Comparison of ENCODE assay signal across 15 cellular contexts in genomic region chr11:32118025-32118974, GRCh38. TPM values are rescaled to one million over a fixed set of nuclear protein-coding genes. Genes with fewer than 3 reads are reported as not detected.
DNase-seq lines count a peak whose midpoint lies in the region; ATAC-seq and TF ChIP-seq lines count a peak whose summit lies in the region.
"Had no signal": no experiment of that assay in that cellular context is flagged by ENCODE, and none has a peak within 500 bp of the region (broad histone marks: within the 10 kb centered on the region; RNA-seq: fewer than 3 reads in every experiment).

No MANE protein-coding gene starts in this region.

- H3K4me3 ChIP-seq in fibroblast of mammary gland (ENCODE audit: control insufficient read depth, low read depth, low read length): no peak overlapping the region
- no peak overlapping the region for H3K4me3 ChIP-seq in prostate gland

- H3K27ac Mint-ChIP-seq in stimulated activated naive CD8-positive, alpha-beta T cell treated with anti-CD3 and anti-CD28 coated beads, Interleukin-15, amount 100 ng/mL, for 72 hours: no peak overlapping the region
- H3K27ac Mint-ChIP-seq: activated B cell treated with CpG ODN at 0.5 μM for 24 hours; activated T-cell treated with anti-CD3 and anti-CD28 coated beads, Interleukin-2, amount 50 U/mL, for 24 hours; brain; type B pancreatic cell had no signal

- no peaks in the 10 kb centered on the region for H3K27me3 ChIP-seq in prostate gland (replicated peaks; ENCODE audit: insufficient read depth)

- no peak overlapping the region for H3K4me3 Mint-ChIP-seq in stimulated activated naive CD8-positive, alpha-beta T cell treated with anti-CD3 and anti-CD28 coated beads, Interleukin-15, amount 100 ng/mL, for 72 hours
- H3K4me3 Mint-ChIP-seq: activated B cell treated with CpG ODN at 0.5 μM for 24 hours; activated T-cell treated with anti-CD3 and anti-CD28 coated beads, Interleukin-2, amount 50 U/mL, for 24 hours; brain; type B pancreatic cell had no signal

- peaks cover 4 to 17% of the 10 kb centered on the region in 2 donors for H3K9me3 Mint-ChIP-seq in stimulated activated naive CD8-positive, alpha-beta T cell treated with anti-CD3 and anti-CD28 coated beads, Interleukin-15, amount 100 ng/mL, for 72 hours
- H3K9me3 Mint-ChIP-seq: activated B cell treated with CpG ODN at 0.5 μM for 24 hours; activated T-cell treated with anti-CD3 and anti-CD28 coated beads, Interleukin-2, amount 50 U/mL, for 24 hours; type B pancreatic cell had no signal

- TF ChIP-seq POLR2A in prostate gland (IDR thresholded peaks at IDR 0.05): no peak

- no peaks in the 10 kb centered on the region for H3K9me3 ChIP-seq in prostate gland

- H3K27ac ChIP-seq in prostate gland: no peak overlapping the region

- H3K4me1 ChIP-seq in prostate gland (replicated peaks): no peaks in the 10 kb centered on the region

- peaks cover 18% of the 10 kb centered on the region for H3K27me3 Mint-ChIP-seq in stimulated activated naive CD8-positive, alpha-beta T cell treated with anti-CD3 and anti-CD28 coated beads, Interleukin-15, amount 100 ng/mL, for 72 hours

- H3K4me1 Mint-ChIP-seq in stimulated activated naive CD8-positive, alpha-beta T cell treated with anti-CD3 and anti-CD28 coated beads, Interleukin-15, amount 100 ng/mL, for 72 hours: peaks cover 11% of the 10 kb centered on the region
- H3K4me1 Mint-ChIP-seq: activated B cell treated with CpG ODN at 0.5 μM for 24 hours had no signal

- TF ChIP-seq CTCF in fibroblast of mammary gland (conservative IDR thresholded peaks at IDR 0.05; ENCODE audit: control insufficient read depth, insufficient read depth, low read depth, low read length) (no peak), prostate gland (IDR thresholded peaks at IDR 0.05) (no peak)

- 82% methylated on average over 7 of the region's 7 CpGs for WGBS in prostate gland

- DNase-seq in stimulated activated naive CD8-positive, alpha-beta T cell treated with anti-CD3 and anti-CD28 coated beads, Interleukin-15, Interleukin-2, amounts not matched to agents 100 U/mL and 50 U/mL, for 24 hours: no peak
- no peak for DNase-seq in stimulated activated naive CD8-positive, alpha-beta T cell treated with anti-CD3 and anti-CD28 coated beads, Interleukin-15, amount 100 ng/mL, for 72 hours
- DNase-seq in fibroblast of mammary gland (ENCODE audit: low read depth) (peak; percentile 79), midbrain (lab: John Stamatoyannopoulos, UW) (no peak), prostate gland (ENCODE audit: low spot score) (no peak), AML-193 (lab: John Stamatoyannopoulos, UW) (no peak)
- DNase-seq in activated naive CD4-positive, alpha-beta T cell treated with anti-CD3 and anti-CD28 coated beads, Interleukin-2, amount 50 U/mL, for 16 hours: no peak
- DNase-seq: activated B cell treated with CpG ODN at 0.5 μM for 24 hours; activated T-cell treated with anti-CD3 and anti-CD28 coated beads, Interleukin-2, amount 50 U/mL, for 24 hours; DMS79 treated with DMSO at 0.1 percent for 48 hours; Karpas-422 had no signal

- peak; percentile 22 for ATAC-seq in stimulated activated naive CD8-positive, alpha-beta T cell treated with anti-CD3 and anti-CD28 coated beads, Interleukin-15, Interleukin-2, amounts not matched to agents 100 U/mL and 50 U/mL, for 24 hours
- ATAC-seq in stimulated activated naive CD8-positive, alpha-beta T cell treated with anti-CD3 and anti-CD28 coated beads, Interleukin-15, amount 100 ng/mL, for 72 hours: no peak
- ATAC-seq in SK-N-SH treated with all-trans-retinoic acid at 6 μM for 48 hours: peak; percentile 64; the same call in 2 of the 3 replicates
- ATAC-seq: Right ventricle myocardium inferior had no signal

- no peaks in the 10 kb centered on the region for H3K36me3 ChIP-seq in prostate gland

- intact Hi-C loops in prostate gland (cut with DNase I): no loop called here

TF ChIP-seq in SK-N-SH treated with all-trans-retinoic acid at 6 μM for 48 hours, 23 proteins besides CTCF, POLR2A, EP300 and RAD21 (continues in another document):
- no peak for TF ChIP-seq ISL1 (CRISPR knock-in tag; IDR thresholded peaks at IDR 0.05)
- TF ChIP-seq BACH2 (CRISPR knock-in tag; IDR thresholded peaks at IDR 0.05; ENCODE audit: borderline replicate concordance): no peak
- no peak for TF ChIP-seq ZFP30 (CRISPR knock-in tag; IDR thresholded peaks at IDR 0.05)
- no peak for TF ChIP-seq ARNTL (CRISPR knock-in tag; IDR thresholded peaks at IDR 0.05; ENCODE audit: borderline replicate concordance, low read depth)
- TF ChIP-seq POU6F1 (CRISPR knock-in tag; IDR thresholded peaks at IDR 0.05; ENCODE audit: borderline replicate concordance, low read depth): no peak
- no peak for TF ChIP-seq SNAI2 (CRISPR knock-in tag; IDR thresholded peaks at IDR 0.05)
- TF ChIP-seq CREB5 (CRISPR knock-in tag; IDR thresholded peaks at IDR 0.05; ENCODE audit: low read depth): no peak
- TF ChIP-seq OSR1 (CRISPR knock-in tag; IDR thresholded peaks at IDR 0.05): no peak
- TF ChIP-seq PATZ1 (CRISPR knock-in tag; IDR thresholded peaks at IDR 0.05; ENCODE audit: borderline replicate concordance): no peak
- TF ChIP-seq PPARA (CRISPR knock-in tag; IDR thresholded peaks at IDR 0.05; ENCODE audit: borderline replicate concordance): no peak
- TF ChIP-seq CSDC2 (CRISPR knock-in tag; IDR thresholded peaks at IDR 0.05): no peak
- TF ChIP-seq ZNF8 (CRISPR knock-in tag; IDR thresholded peaks at IDR 0.05): no peak
- no peak for TF ChIP-seq CSRNP3 (CRISPR knock-in tag; IDR thresholded peaks at IDR 0.05)

RNA-seq across cellular contexts. Expression of gene RCN1, which starts 27.4 kb away (rescaled TPM):
- total RNA-seq in prostate gland: 100 to 1,000 TPM in 1 of 2 donors, 10 to 100 TPM in 1; 63.6 to 105 TPM
